ENCODE assay signal across 9 cellular contexts in genomic region chr19:39506944-39507714, GRCh38. TPM values are rescaled to one million over a fixed set of nuclear protein-coding genes. Genes with fewer than 3 reads are reported as not detected.
DNase-seq lines count a peak whose midpoint lies in the region; ATAC-seq and TF ChIP-seq lines count a peak whose summit lies in the region.
"Had no signal": no experiment of that assay in that cellular context is flagged by ENCODE, and none has a peak within 500 bp of the region (broad histone marks: within the 10 kb centered on the region; RNA-seq: fewer than 3 reads in every experiment).

No MANE protein-coding gene starts in this region.

- no peak overlapping the region for H3K27ac Mint-ChIP-seq in CD8-positive, alpha-beta T cell
- H3K27ac Mint-ChIP-seq in HFFc6, result no peak overlapping the region
- no peak overlapping the region for H3K27ac Mint-ChIP-seq in activated naive CD4-positive, alpha-beta T cell treated with anti-CD3 and anti-CD28 coated beads for 36 hours

- peaks cover 43% of the 10 kb centered on the region for H3K27me3 Mint-ChIP-seq in CD8-positive, alpha-beta T cell (ENCODE audit: low read depth)
- H3K27me3 Mint-ChIP-seq in HFFc6 (ENCODE audit: insufficient read depth), result peaks cover 42% of the 10 kb centered on the region
- peaks cover 49% of the 10 kb centered on the region for H3K27me3 Mint-ChIP-seq in activated naive CD4-positive, alpha-beta T cell treated with anti-CD3 and anti-CD28 coated beads for 36 hours (ENCODE audit: low read depth)

- TF ChIP-seq POLR2A in sigmoid colon (IDR thresholded peaks at IDR 0.05), result no peak

- H3K9ac ChIP-seq in NT2/D1 (ENCODE audit: insufficient read length, low read depth), result peak overlapping the region; percentile 76
- H3K9ac ChIP-seq: KMS-11 had no signal

- H3K4me3 ChIP-seq in CD8-positive, alpha-beta T cell (ENCODE audit: low read depth, low read length), result peak overlapping the region; percentile 62
- H3K4me3 ChIP-seq in NT2/D1 (ENCODE audit: insufficient read length, low read depth) (peak overlapping the region; percentile 63), sigmoid colon (peak overlapping the region in 3 of 4 donors; percentile 14 to 45 (median 40))

- H3K4me1 Mint-ChIP-seq in CD8-positive, alpha-beta T cell (ENCODE audit: low read depth), result peaks cover 12% of the 10 kb centered on the region
- H3K4me1 Mint-ChIP-seq in HFFc6 (ENCODE audit: low read depth), result peaks cover 8% of the 10 kb centered on the region; the same call in 1 of the 2 replicates
- peaks cover 23% of the 10 kb centered on the region for H3K4me1 Mint-ChIP-seq in activated naive CD4-positive, alpha-beta T cell treated with anti-CD3 and anti-CD28 coated beads for 36 hours (ENCODE audit: low read depth)

- peaks cover 10% of the 10 kb centered on the region for H3K27me3 ChIP-seq in CD8-positive, alpha-beta T cell (ENCODE audit: insufficient read depth, low read length)
- H3K27me3 ChIP-seq in NT2/D1 (ENCODE audit: insufficient read depth, insufficient read length), result peaks cover 72% of the 10 kb centered on the region
- peaks cover 35 to 89% (median 70%) of the 10 kb centered on the region in 3 donors for H3K27me3 ChIP-seq in sigmoid colon

- no peak for TF ChIP-seq EP300 in sigmoid colon (IDR thresholded peaks at IDR 0.05)

- H3K9me3 Mint-ChIP-seq in CD8-positive, alpha-beta T cell, result no peaks in the 10 kb centered on the region
- H3K9me3 Mint-ChIP-seq in HFFc6, result no peaks in the 10 kb centered on the region
- H3K9me3 Mint-ChIP-seq in activated naive CD4-positive, alpha-beta T cell treated with anti-CD3 and anti-CD28 coated beads for 36 hours, result no peaks in the 10 kb centered on the region

- POLR2A ChIA-PET in CD8-positive, alpha-beta T cell (lab: Charles Lee), result no interaction called here

- CTCF ChIA-PET in CD8-positive, alpha-beta T cell (lab: Charles Lee), result interaction anchor here (0.6 to 2.2 kb wide), 3 partner anchors 29 to 176 kb away, joined by 3 to 6 read pairs (median 5); no protein-coding TSS in a partner anchor
- CTCF ChIA-PET in activated naive CD4-positive, alpha-beta T cell treated with anti-CD3 and anti-CD28 coated beads for 36 hours (lab: Charles Lee), result interaction anchor here (0.7 to 3.6 kb wide), 2 partner anchors 9 to 26 kb away, joined by 3 to 22 read pairs; partner anchors contain the start of gene EID2B

- TF ChIP-seq CTCF in CD8-positive, alpha-beta T cell (IDR thresholded peaks at IDR 0.05), result no peak
- TF ChIP-seq CTCF in HFFc6 (IDR thresholded peaks at IDR 0.05) (no peak), sigmoid colon (IDR thresholded peaks at IDR 0.05) (no peak)

- 3 to 4% methylated on average over 96 of the region's 96 CpGs for WGBS in sigmoid colon, 2 donors

- H3K9me3 ChIP-seq in CD8-positive, alpha-beta T cell (ENCODE audit: low read length), result no peaks in the 10 kb centered on the region
- H3K9me3 ChIP-seq in NT2/D1 (ENCODE audit: insufficient read depth, low read length) (peaks cover 5% of the 10 kb centered on the region; the same call in 1 of the 2 replicates), sigmoid colon (no peaks in the 10 kb centered on the region)

- peak overlapping the region; percentile 80 for H3K4me3 Mint-ChIP-seq in CD8-positive, alpha-beta T cell
- H3K4me3 Mint-ChIP-seq in HFFc6, result peak overlapping the region; percentile 72
- peak overlapping the region; percentile 74 for H3K4me3 Mint-ChIP-seq in activated naive CD4-positive, alpha-beta T cell treated with anti-CD3 and anti-CD28 coated beads for 36 hours

- H3K36me3 ChIP-seq in CD8-positive, alpha-beta T cell (ENCODE audit: insufficient read depth, low read length), result no peaks in the 10 kb centered on the region
- H3K36me3 ChIP-seq in NT2/D1 (ENCODE audit: insufficient read depth, insufficient read length, low read length) (no peaks in the 10 kb centered on the region), sigmoid colon (no peaks in the 10 kb centered on the region)

- intact Hi-C loops in CD8-positive, alpha-beta T cell (cut with DNase I, micrococcal nuclease), result loop anchor here (2.0 kb wide), 2 partner anchors 26 to 62 kb away; partner anchors contain the start of genes EID2B (in 1 of the 2) and SUPT5H (in 1 of the 2)
- intact Hi-C loops in activated naive CD4-positive, alpha-beta T cell treated with anti-CD3 and anti-CD28 coated beads for 36 hours (cut with micrococcal nuclease), result no loop called here
- intact Hi-C loops in left cardiac atrium (cut with DNase I) (no loop called here), sigmoid colon (cut with DNase I) (no loop called here)

- DNase-seq in CD8-positive, alpha-beta T cell, result peak in 6 of 7 experiments; percentile 12 to 52 (median 42)
- DNase-seq in HFFc6, result no peak
- DNase-seq in NT2/D1 (ENCODE audit: low read depth, low spot score), result peak; percentile 40
- peak; percentile 45 for DNase-seq in activated naive CD4-positive, alpha-beta T cell treated with anti-CD3 and anti-CD28 coated beads for 36 hours
- peak; percentile 44 for DNase-seq in left cardiac atrium
- no peak for DNase-seq in sigmoid colon

- peaks cover 15% of the 10 kb centered on the region for H3K4me1 ChIP-seq in CD8-positive, alpha-beta T cell (ENCODE audit: insufficient read depth, low read length)
- H3K4me1 ChIP-seq in NT2/D1 (ENCODE audit: insufficient read depth, insufficient read length), result no peaks in the 10 kb centered on the region
- H3K4me1 ChIP-seq in sigmoid colon, result peaks cover 0 to 18% (median 13%) of the 10 kb centered on the region in 4 donors

- no peak overlapping the region for H3K27ac ChIP-seq in CD8-positive, alpha-beta T cell (ENCODE audit: low read depth, low read length)
- no peak overlapping the region for H3K27ac ChIP-seq in sigmoid colon
- H3K27ac ChIP-seq: KMS-11 had no signal

- H3K36me3 Mint-ChIP-seq in CD8-positive, alpha-beta T cell, result no peaks in the 10 kb centered on the region
- no peaks in the 10 kb centered on the region for H3K36me3 Mint-ChIP-seq in HFFc6 (ENCODE audit: low read depth)
- H3K36me3 Mint-ChIP-seq in activated naive CD4-positive, alpha-beta T cell treated with anti-CD3 and anti-CD28 coated beads for 36 hours (ENCODE audit: low read depth), result no peaks in the 10 kb centered on the region

- peak; percentile 55 for ATAC-seq in CD8-positive, alpha-beta T cell
- ATAC-seq in left cardiac atrium, result peak; percentile 71 to 74
- ATAC-seq in HG02759 (IDR thresholded peaks at IDR 0.05; ENCODE audit: unreplicated experiment), result no peak
- no peak for ATAC-seq in HG02763 (IDR thresholded peaks at IDR 0.05; ENCODE audit: unreplicated experiment)

RNA-seq across cellular contexts. Expression of gene SELENOV, which starts 7.8 kb away (rescaled TPM):
- total RNA-seq in CD8-positive, alpha-beta T cell, result not detected
- total RNA-seq in HFFc6 (2021; fragmentation: NEBNext Ultra II Directional; extraction: Animal tissue kit (Norgen Biotek cat#: 25700)), result not detected
- not detected for total RNA-seq in activated naive CD4-positive, alpha-beta T cell treated with anti-CD3 and anti-CD28 coated beads for 36 hours
- total RNA-seq in left cardiac atrium (not detected), sigmoid colon (not detected)
- not detected for polyA plus RNA-seq in sigmoid colon

RNA-seq across cellular contexts. Expression of gene DLL3, which starts 8.4 kb away (rescaled TPM):
- total RNA-seq in CD8-positive, alpha-beta T cell, result under 1 TPM in 1 of 2 experiments, not detected in 1; 0.14 TPM
- total RNA-seq in HFFc6 (2021; fragmentation: NEBNext Ultra II Directional; extraction: Animal tissue kit (Norgen Biotek cat#: 25700)), result under 1 TPM in 2 of 6 experiments, not detected in 4; 0.38 to 0.45 TPM
- under 1 TPM; 0.74 to 0.79 TPM for total RNA-seq in activated naive CD4-positive, alpha-beta T cell treated with anti-CD3 and anti-CD28 coated beads for 36 hours
- total RNA-seq in left cardiac atrium (not detected), sigmoid colon (under 1 TPM in 1 of 4 donors, not detected in 3; 0.36 TPM)
- polyA plus RNA-seq in sigmoid colon, result under 1 TPM in 1 of 3 donors, not detected in 2; 0.17 TPM

RNA-seq across cellular contexts. Expression of gene EID2B, which starts 25.5 kb away (rescaled TPM):
- total RNA-seq in CD8-positive, alpha-beta T cell, result 1 to 10 TPM; 3.5 to 3.7 TPM
- 1 to 10 TPM; 2.2 to 3.7 (median 3.3) TPM for total RNA-seq in HFFc6 (2021; fragmentation: NEBNext Ultra II Directional; extraction: Animal tissue kit (Norgen Biotek cat#: 25700))
- 1 to 10 TPM; 5.7 to 6.2 TPM for total RNA-seq in activated naive CD4-positive, alpha-beta T cell treated with anti-CD3 and anti-CD28 coated beads for 36 hours
- 1 to 10 TPM; 2.3 to 2.4 TPM for total RNA-seq in left cardiac atrium
- total RNA-seq in sigmoid colon, result 1 to 10 TPM; 3.9 to 7.7 (median 5.3) TPM
- 1 to 10 TPM in 2 of 3 donors, under 1 TPM in 1; 0.46 to 2.0 (median 1.8) TPM for polyA plus RNA-seq in sigmoid colon

RNA-seq across cellular contexts. Expression of gene TIMM50, which starts 26.5 kb away (rescaled TPM):
- total RNA-seq in CD8-positive, alpha-beta T cell, result 10 to 100 TPM; 48.6 to 56.7 TPM
- 100 to 1,000 TPM in 1 of 6 experiments, 10 to 100 TPM in 5; 86.2 to 104 (median 92.5) TPM for total RNA-seq in HFFc6 (2021; fragmentation: NEBNext Ultra II Directional; extraction: Animal tissue kit (Norgen Biotek cat#: 25700))
- total RNA-seq in activated naive CD4-positive, alpha-beta T cell treated with anti-CD3 and anti-CD28 coated beads for 36 hours, result 100 to 1,000 TPM; 103 to 107 TPM
- total RNA-seq in left cardiac atrium (10 to 100 TPM; 60.3 to 71.2 TPM), sigmoid colon (10 to 100 TPM; 42.1 to 54.4 (median 46.8) TPM)
- polyA plus RNA-seq in sigmoid colon, result 10 to 100 TPM; 26.4 to 54.9 (median 37.9) TPM

RNA-seq across cellular contexts. Expression of gene EID2, which starts 32.8 kb away (rescaled TPM):
- total RNA-seq in CD8-positive, alpha-beta T cell, result 10 to 100 TPM; 16.3 to 17.7 TPM
- total RNA-seq in HFFc6 (2021; fragmentation: NEBNext Ultra II Directional; extraction: Animal tissue kit (Norgen Biotek cat#: 25700)), result 10 to 100 TPM; 18.4 to 23.4 (median 19.0) TPM
- total RNA-seq in activated naive CD4-positive, alpha-beta T cell treated with anti-CD3 and anti-CD28 coated beads for 36 hours, result 1 to 10 TPM; 7.7 to 9.1 TPM
- total RNA-seq in left cardiac atrium (10 to 100 TPM; 11.0 to 14.8 TPM), sigmoid colon (10 to 100 TPM in 3 of 4 donors, 1 to 10 TPM in 1; 9.7 to 16.4 (median 13.2) TPM)
- 10 to 100 TPM in 1 of 3 donors, 1 to 10 TPM in 2; 7.6 to 10.7 (median 8.4) TPM for polyA plus RNA-seq in sigmoid colon

Comparison
In these comparisons a context has a peak if more than half of its experiments do, and no peak if none do; other contexts are left out.
1. ATAC-seq: peak in CD8-positive, alpha-beta T cell (single experiment) and left cardiac atrium (2 of 2); none in HG02759 (single experiment) and HG02763 (single experiment).
2. DNase-seq: peak in CD8-positive, alpha-beta T cell (6 of 7), NT2/D1 (single experiment), activated naive CD4-positive, alpha-beta T cell treated with anti-CD3 and anti-CD28 coated beads for 36 hours (single experiment) and left cardiac atrium (single experiment); none in HFFc6 (single experiment) and sigmoid colon (single experiment).
3. intact Hi-C loops: an anchor here in CD8-positive, alpha-beta T cell (2.0 kb wide); none called in activated naive CD4-positive, alpha-beta T cell treated with anti-CD3 and anti-CD28 coated beads for 36 hours, left cardiac atrium and sigmoid colon.
4. Peak in every context shown above with its lines, with median percentiles within 50 percentile points of each other: H3K4me3 ChIP-seq and H3K4me3 Mint-ChIP-seq.